ENCODE assay signal across 9 cellular contexts in genomic region chr9:113320051-113320450, GRCh38. TPM values are rescaled to one million over a fixed set of nuclear protein-coding genes. Genes with fewer than 3 reads are reported as not detected.
"Had no signal": no experiment of that assay in that cellular context is flagged by ENCODE, and none has a peak within 500 bp of the region (broad histone marks: within the 10 kb centered on the region; RNA-seq: fewer than 3 reads in every experiment).

No MANE protein-coding gene starts in this region.

- H3K27ac ChIP-seq: GM23248 had no signal

- H3K4me3 ChIP-seq: GM23248, HAP-1, K562 had no signal

- H2AFZ ChIP-seq: GM23248 had no signal

- H3K4me1 ChIP-seq: HAP-1 had no signal

- H3K9ac ChIP-seq: GM23248 had no signal

- DNase-seq: GM23248, GOT3, H7, HFFc6, IMR-90 had no signal

- H3K36me3 ChIP-seq: HAP-1 had no signal

- H3K27ac Mint-ChIP-seq: HFFc6 had no signal

- H3K9me3 Mint-ChIP-seq: HFFc6 had no signal

- H3K4me3 Mint-ChIP-seq: HFFc6 had no signal

- H3K9me3 ChIP-seq: HAP-1 had no signal

- ATAC-seq: HCT116, K562 had no signal

RNA-seq across cellular contexts. Expression of gene RNF183, which starts 16.9 kb away (rescaled TPM):
- total RNA-seq: GM23248, H4, H7, HFFc6, IMR-90 had no signal
- polyA plus RNA-seq: GM23248, IMR-90 had no signal

RNA-seq across cellular contexts. Expression of gene BSPRY, which starts 29.3 kb away (rescaled TPM):
- total RNA-seq: GM23248, H4, HFFc6, IMR-90 had no signal
- polyA plus RNA-seq: GM23248, IMR-90 had no signal
